ENCODE assay signal across 30 cellular contexts in the genomic region with DNA sequence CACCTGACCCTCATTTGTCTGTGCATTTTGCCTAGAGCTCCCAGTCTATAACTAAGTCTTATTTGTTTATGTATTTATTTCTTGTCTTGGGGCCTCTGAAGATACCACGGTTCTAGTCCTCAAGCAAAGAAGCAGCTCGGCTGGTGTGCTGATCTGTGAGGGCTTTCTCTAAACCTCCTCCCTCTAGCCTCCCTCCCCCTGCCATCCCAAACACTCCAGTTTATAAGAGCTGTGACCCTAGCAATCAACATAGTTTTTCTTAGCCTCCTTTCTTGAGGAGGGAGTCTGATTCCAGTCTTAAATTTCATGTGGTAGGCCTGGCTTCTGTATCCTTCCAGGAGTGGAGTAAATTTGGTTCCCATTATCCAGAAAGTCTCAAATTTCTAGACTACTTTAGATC. TPM values are rescaled to one million over a fixed set of nuclear protein-coding genes. Genes with fewer than 3 reads are reported as not detected.
DNase-seq lines count a peak whose midpoint lies in the region; ATAC-seq, FAIRE-seq and TF ChIP-seq lines count a peak whose summit lies in the region.
"Had no signal": no experiment of that assay in that cellular context is flagged by ENCODE, and none has a peak within 500 bp of the region (broad histone marks: within the 10 kb centered on the region; RNA-seq: fewer than 3 reads in every experiment).

No MANE protein-coding gene starts in this region.

- no peak; the same call in 2 of the 3 replicates for ATAC-seq in K562
- ATAC-seq in heart left ventricle: no peak
- ATAC-seq: A549, HepG2, Right ventricle myocardium inferior, SK-N-SH treated with all-trans-retinoic acid at 6 μM for 48 hours had no signal

- no peak overlapping the region for H3K9ac ChIP-seq in K562 (ENCODE audit: insufficient read depth in 1 of 2, low read depth in 2 of 2, low read length in 2 of 2)
- H3K9ac ChIP-seq in keratinocyte (ENCODE audit: control insufficient read depth, extremely low read depth, insufficient read depth, low read length): no peak overlapping the region

- H3K27ac ChIP-seq in K562 (ENCODE audit: extremely low read depth, low read depth, low read length) (no peak overlapping the region), keratinocyte (ENCODE audit: control insufficient read depth, insufficient read depth, low read length) (no peak overlapping the region), osteoblast (ENCODE audit: low read depth, low read length) (no peak overlapping the region), heart left ventricle (no peak overlapping the region)
- H3K27ac ChIP-seq: A549, PC-9, SJCRH30 had no signal

- H3K27me3 ChIP-seq in H7 (ENCODE audit: control insufficient read depth, insufficient read depth, low read length) (no peaks in the 10 kb centered on the region), K562 (ENCODE audit: control insufficient read depth in 2 of 2, insufficient read depth in 2 of 2, low read length in 2 of 2) (no peaks in the 10 kb centered on the region), keratinocyte (ENCODE audit: control insufficient read depth, extremely low read depth, insufficient read depth, low read length) (no peaks in the 10 kb centered on the region), osteoblast (ENCODE audit: insufficient read depth, low read length) (no peaks in the 10 kb centered on the region), heart left ventricle (no peaks in the 10 kb centered on the region)
- H3K27me3 ChIP-seq: SJCRH30 had no signal

- FAIRE-seq in K562 (lab: Jason Lieb, UNC): no peak
- FAIRE-seq in keratinocyte (lab: Jason Lieb, UNC): no peak
- FAIRE-seq: A549, GM12891, HepG2 had no signal

- no peak for TF ChIP-seq EP300 in K562 (IDR thresholded peaks at IDR 0.05; ENCODE audit: low read length)

- POLR2A ChIA-PET in K562 (lab: Yijun Ruan, JAX): interaction anchor here (0.6 to 1.5 kb wide), 4 partner anchors 11 to 27 kb away, joined by 3 to 4 read pairs (median 4); partner anchors contain the start of gene NDUFA5

- CTCF ChIA-PET in K562 (lab: Yijun Ruan, JAX; ENCODE audit: low intra/inter-chr PET ratio): no interaction called here

- H3K4me3 ChIP-seq in H7 (ENCODE audit: insufficient read depth, low read depth, low read length): no peak overlapping the region
- no peak overlapping the region for H3K4me3 ChIP-seq in K562
- H3K4me3 ChIP-seq in keratinocyte (ENCODE audit: control insufficient read depth in 2 of 3, extremely low read depth in 1 of 3, insufficient read depth in 2 of 3, low read depth in 1 of 3, low read length in 3 of 3): no peak overlapping the region
- H3K4me3 ChIP-seq in osteoblast (ENCODE audit: insufficient read depth, low read length): no peak overlapping the region
- no peak overlapping the region for H3K4me3 ChIP-seq in heart left ventricle
- H3K4me3 ChIP-seq: A549, PC-9, SJCRH30 had no signal

- dilution Hi-C loops in keratinocyte (cut with MboI; ENCODE audit: extremely low pct_ligation_motif_present, low sequenced_read_pairs): no loop called here

- intact Hi-C loops in K562 (cut with micrococcal nuclease) (no loop called here), heart left ventricle (cut with DNase I) (no loop called here)

- in situ Hi-C loops in K562 (cut with MboI): no loop called here

- H3K4me2 ChIP-seq in K562 (ENCODE audit: insufficient read depth, low read length) (no peak overlapping the region), keratinocyte (ENCODE audit: control insufficient read depth, extremely low read depth, insufficient read depth, low read depth, low read length) (no peak overlapping the region), osteoblast (ENCODE audit: insufficient read depth, low read length) (no peak overlapping the region)
- H3K4me2 ChIP-seq: A549, PC-9 had no signal

- peak overlapping the region; percentile 24 for H2AFZ ChIP-seq in K562 (ENCODE audit: low read depth, low read length)
- peak overlapping the region; percentile 14 for H2AFZ ChIP-seq in keratinocyte (ENCODE audit: control insufficient read depth, low read length)
- peak overlapping the region; percentile 0 for H2AFZ ChIP-seq in osteoblast (ENCODE audit: low read length)
- H2AFZ ChIP-seq: PC-9 had no signal

- WGBS in K562 (ENCODE audit: insufficient coverage, low coverage, missing lambda C conversion rate): 28% methylated on average over 2 of the region's 2 CpGs
- WGBS in heart left ventricle, 4 donors: 73 to 80% (median 75%) methylated on average over 2 of the region's 2 CpGs

- H3K9me3 ChIP-seq in K562 (replicated peaks; ENCODE audit: control insufficient read depth, insufficient read depth, low read depth, low read length) (no peaks in the 10 kb centered on the region), keratinocyte (ENCODE audit: control insufficient read depth, low read depth, low read length) (no peaks in the 10 kb centered on the region), osteoblast (ENCODE audit: low read depth, low read length) (no peaks in the 10 kb centered on the region), heart left ventricle (no peaks in the 10 kb centered on the region)
- H3K9me3 ChIP-seq: A549, Caco-2, SJCRH30 had no signal

- no peaks in the 10 kb centered on the region for H3K79me2 ChIP-seq in K562 (ENCODE audit: control insufficient read depth, insufficient read depth, low read length)
- no peaks in the 10 kb centered on the region for H3K79me2 ChIP-seq in keratinocyte (ENCODE audit: control insufficient read depth, insufficient read depth, low read length)
- no peaks in the 10 kb centered on the region for H3K79me2 ChIP-seq in osteoblast (ENCODE audit: insufficient read depth, low read length)

- TF ChIP-seq CTCF in K562 (IDR thresholded peaks at IDR 0.05 in 2 of 3, conservative IDR thresholded peaks at IDR 0.05 in 1 of 3; ENCODE audit: insufficient read depth in 2 of 3, low read depth in 1 of 3, low read length in 3 of 3) (no peak), keratinocyte (optimal IDR thresholded peaks at IDR 0.05 in 1 of 3, IDR thresholded peaks at IDR 0.05 in 1 of 3, conservative IDR thresholded peaks at IDR 0.05 in 1 of 3; ENCODE audit: extremely low read depth in 1 of 3, insufficient read depth in 2 of 3, low read length in 3 of 3) (no peak), osteoblast (IDR thresholded peaks at IDR 0.05; ENCODE audit: extremely low read depth, low read depth, low read length) (no peak), heart left ventricle (IDR thresholded peaks at IDR 0.05) (no peak)

- H3K36me3 ChIP-seq in H7 (replicated peaks; ENCODE audit: control insufficient read depth, insufficient read depth, low read length) (no peaks in the 10 kb centered on the region), K562 (ENCODE audit: control insufficient read depth, insufficient read depth, low read length) (no peaks in the 10 kb centered on the region), keratinocyte (ENCODE audit: control insufficient read depth in 2 of 2, extremely low read depth in 1 of 2, insufficient read depth in 2 of 2, low read length in 2 of 2) (no peaks in the 10 kb centered on the region), osteoblast (ENCODE audit: insufficient read depth, low read length) (no peaks in the 10 kb centered on the region), heart left ventricle (no peaks in the 10 kb centered on the region)
- H3K36me3 ChIP-seq: SJCRH30 had no signal

- TF ChIP-seq POLR2A in K562 (conservative IDR thresholded peaks at IDR 0.05) (no peak), heart left ventricle (IDR thresholded peaks at IDR 0.05) (no peak)

- H3K9me1 ChIP-seq in K562 (ENCODE audit: control insufficient read depth, insufficient read depth, low read length): no peaks in the 10 kb centered on the region
- no peaks in the 10 kb centered on the region for H3K9me1 ChIP-seq in keratinocyte (ENCODE audit: control insufficient read depth, extremely low read depth, insufficient read depth, low read length)

- H3K4me1 ChIP-seq in K562 (replicated peaks in 1 of 2; ENCODE audit: control insufficient read depth in 2 of 2, insufficient read depth in 2 of 2, low read length in 2 of 2): peaks cover 0 to 7% of the 10 kb centered on the region in 2 experiments; a peak in 4 of 5 replicates
- H3K4me1 ChIP-seq in keratinocyte (ENCODE audit: control insufficient read depth, extremely low read depth, insufficient read depth, low read length): peaks cover 7% of the 10 kb centered on the region
- H3K4me1 ChIP-seq in osteoblast (ENCODE audit: insufficient read depth, low read length): no peaks in the 10 kb centered on the region
- no peaks in the 10 kb centered on the region for H3K4me1 ChIP-seq in heart left ventricle
- H3K4me1 ChIP-seq: A549, Caco-2, SJCRH30 had no signal

- no peak for TF ChIP-seq RAD21 in K562 (CRISPR knock-in tag; conservative IDR thresholded peaks at IDR 0.05 in 1 of 2, IDR thresholded peaks at IDR 0.05 in 1 of 2)

- no TSS peak for BruUV-seq in K562 (replicated peaks; lab: Mats Ljungman, UMichigan)

- no peaks in the 10 kb centered on the region for H4K20me1 ChIP-seq in K562 (replicated peaks; ENCODE audit: control insufficient read depth, insufficient read depth, low read length)
- no peaks in the 10 kb centered on the region for H4K20me1 ChIP-seq in keratinocyte (ENCODE audit: control insufficient read depth, extremely low read depth, insufficient read depth, low read length)
- H4K20me1 ChIP-seq in osteoblast (ENCODE audit: insufficient read depth, low read length): no peaks in the 10 kb centered on the region

- DNase-seq in H7 (peak; percentile 7), K562 (ENCODE audit: extremely low read depth in 1 of 4, low spot score in 3 of 4) (no peak), keratinocyte (ENCODE audit: low read depth, low spot score) (no peak), osteoblast (ENCODE audit: insufficient read length, low spot score, missing footprints) (no peak), heart left ventricle (no peak)
- no peak for DNase-seq in central memory CD4-positive, alpha-beta T cell
- DNase-seq in activated CD4-positive, alpha-beta T cell treated with anti-CD3 and anti-CD28 coated beads for 48 hours: no peak
- DNase-seq: C1 segment of cervical spinal cord; Caco-2; CD4-positive, alpha-beta memory T cell; DMS 273 treated with DMSO at 0.1 percent for 48 hours; DMS79; EL; GF-D8; GOT3; Kasumi-1; NCI-H1105; NCI-H1436 treated with DMSO at 0.1 percent for 48 hours; NCI-H187 treated with DMSO at 0.1 percent for 48 hours; NCI-H446 treated with DMSO at 0.1 percent for 48 hours; NCI-H526; PC-9; SJCRH30 had no signal

RNA-seq across cellular contexts. Expression of gene NDUFA5, which starts 15.8 kb away (rescaled TPM):
- 63.3 and 71.8 TPM in 2 replicates for total RNA-seq in H7 (2014; rRNA removed; shearing (Covaris generic))
- total RNA-seq in K562 (2011; cell fraction: chromatin; rRNA removed; ENCODE audit: low replicate concordance): 25.5 and 92.7 TPM in 2 replicates
- 20.7 and 22.5 TPM in 2 replicates for total RNA-seq in K562 (2011; cell fraction: nucleolus; rRNA removed)
- 62.4 and 97.6 TPM in 2 replicates for total RNA-seq in K562 (2011; cell fraction: nucleoplasm; rRNA removed)
- 187 and 199 TPM in 2 replicates for total RNA-seq in K562 (2014; rRNA removed)
- total RNA-seq in K562 (2014; rRNA removed; fragmentation: Illumina TruSeq; extraction: Trizol): 377 and 418 TPM in 2 replicates
- 324 and 363 TPM in 2 replicates for total RNA-seq in K562 (2015; rRNA removed; fragmentation: Illumina TruSeq; extraction: Trizol)
- total RNA-seq in K562 (2021): 244 and 267 TPM in 2 replicates
- polyA plus RNA-seq in K562 (2011; rRNA removed): 85.5 and 155 TPM in 2 replicates
- polyA plus RNA-seq in K562 (2011; cell fraction: cytosol; rRNA removed): 4.9 and 17.7 TPM in 2 replicates
- 25.9 and 32.6 TPM in 2 replicates for polyA plus RNA-seq in K562 (2011; cell fraction: nucleus; rRNA removed)
- 154 and 254 TPM in 2 replicates for polyA plus RNA-seq in K562 (2012)
- polyA plus RNA-seq in K562 (2014; fragmentation: Illumina TruSeq; extraction: Trizol): 257 and 269 TPM in 2 replicates
- 100 to 1,000 TPM; 669 to 677 TPM for polyA plus RNA-seq in K562 (2014; fragmentation: Nextera tagmentation; extraction: Ambion mirVana)
- polyA plus RNA-seq in K562 (2014; rRNA removed): 245 and 254 TPM in 2 replicates
- 59.6 and 72.6 TPM in 2 replicates for polyA minus RNA-seq in K562 (2011; rRNA and poly(A)+ RNA removed)
- polyA minus RNA-seq in K562 (2011; cell fraction: cytosol; rRNA and poly(A)+ RNA removed): 41.1 and 61.1 TPM in 2 replicates
- polyA minus RNA-seq in K562 (2011; cell fraction: nucleus; rRNA and poly(A)+ RNA removed): 65.4 and 83.4 TPM in 2 replicates
- 13.8 to 36.9 TPM (median 19.0 TPM) in 3 replicates for polyA plus RNA-seq in keratinocyte
- polyA plus RNA-seq in keratinocyte (2011; ENCODE audit: low read depth): 33.5 TPM
- 13.9 and 16.9 TPM in 2 replicates for polyA plus RNA-seq in keratinocyte (2011; cell fraction: cytosol; rRNA removed)
- polyA plus RNA-seq in keratinocyte (2011; cell fraction: nucleus; rRNA removed): 6.2 and 12.0 TPM in 2 replicates
- 17.3 and 30.3 TPM in 2 replicates for polyA plus RNA-seq in keratinocyte (2012; ENCODE audit: low replicate concordance)
- polyA minus RNA-seq in keratinocyte: 2.1 to 5.8 TPM (median 2.3 TPM) in 3 replicates
- polyA minus RNA-seq in keratinocyte (2011; cell fraction: cytosol; rRNA and poly(A)+ RNA removed): 16.5 TPM
- polyA minus RNA-seq in keratinocyte (2011; cell fraction: nucleus; rRNA and poly(A)+ RNA removed): 6.1 and 8.5 TPM in 2 replicates
- 25.7 and 30.6 TPM in 2 replicates for total RNA-seq in osteoblast
- total RNA-seq in heart left ventricle: 100 to 1,000 TPM; 109 to 332 (median 245) TPM
- 100 to 1,000 TPM; 144 to 415 TPM for polyA plus RNA-seq in heart left ventricle

RNA-seq across cellular contexts. Expression of gene ASB15, which starts 28.2 kb away (rescaled TPM):
- total RNA-seq in H7 (2014; rRNA removed; shearing (Covaris generic)): not detected in 2 replicates
- not detected in 2 replicates for total RNA-seq in K562 (2011; cell fraction: chromatin; rRNA removed; ENCODE audit: low replicate concordance)
- total RNA-seq in K562 (2011; cell fraction: nucleolus; rRNA removed): not detected in 2 replicates
- total RNA-seq in K562 (2011; cell fraction: nucleoplasm; rRNA removed): not detected in 2 replicates
- total RNA-seq in K562 (2014; rRNA removed): not detected in 2 replicates
- total RNA-seq in K562 (2014; rRNA removed; fragmentation: Illumina TruSeq; extraction: Trizol): 0.03 TPM in 1 of 2 replicates, not detected in the other
- 0.04 and 0.19 TPM in 2 replicates for total RNA-seq in K562 (2015; rRNA removed; fragmentation: Illumina TruSeq; extraction: Trizol)
- total RNA-seq in K562 (2021): 0.04 TPM in 1 of 2 replicates, not detected in the other
- not detected in 2 replicates for polyA plus RNA-seq in K562 (2011; rRNA removed)
- not detected in 2 replicates for polyA plus RNA-seq in K562 (2011; cell fraction: cytosol; rRNA removed)
- not detected in 2 replicates for polyA plus RNA-seq in K562 (2011; cell fraction: nucleus; rRNA removed)
- 0.09 and 1.3 TPM in 2 replicates for polyA plus RNA-seq in K562 (2012)
- 0.03 and 0.04 TPM in 2 replicates for polyA plus RNA-seq in K562 (2014; fragmentation: Illumina TruSeq; extraction: Trizol)
- polyA plus RNA-seq in K562 (2014; fragmentation: Nextera tagmentation; extraction: Ambion mirVana): under 1 TPM; 0.03 to 0.14 TPM
- polyA plus RNA-seq in K562 (2014; rRNA removed): 0.11 and 0.12 TPM in 2 replicates
- not detected in 2 replicates for polyA minus RNA-seq in K562 (2011; rRNA and poly(A)+ RNA removed)
- not detected in 2 replicates for polyA minus RNA-seq in K562 (2011; cell fraction: cytosol; rRNA and poly(A)+ RNA removed)
- polyA minus RNA-seq in K562 (2011; cell fraction: nucleus; rRNA and poly(A)+ RNA removed): not detected in 2 replicates
- polyA plus RNA-seq in keratinocyte: not detected in 3 replicates
- polyA plus RNA-seq in keratinocyte (2011; ENCODE audit: low read depth): not detected
- polyA plus RNA-seq in keratinocyte (2011; cell fraction: cytosol; rRNA removed): not detected in 2 replicates
- polyA plus RNA-seq in keratinocyte (2011; cell fraction: nucleus; rRNA removed): not detected in 2 replicates
- 0.04 TPM in 1 of 2 replicates, not detected in the other for polyA plus RNA-seq in keratinocyte (2012; ENCODE audit: low replicate concordance)
- not detected in 3 replicates for polyA minus RNA-seq in keratinocyte
- not detected for polyA minus RNA-seq in keratinocyte (2011; cell fraction: cytosol; rRNA and poly(A)+ RNA removed)
- not detected in 2 replicates for polyA minus RNA-seq in keratinocyte (2011; cell fraction: nucleus; rRNA and poly(A)+ RNA removed)
- not detected in 2 replicates for total RNA-seq in osteoblast
- 10 to 100 TPM; 25.4 to 77.1 (median 45.9) TPM for total RNA-seq in heart left ventricle
- polyA plus RNA-seq in heart left ventricle: 10 to 100 TPM in 1 of 2 donors, 1 to 10 TPM in 1; 2.2 to 20.9 TPM
- total RNA-seq: Caco-2; CD4-positive, alpha-beta memory T cell; HepG2; HT1080; MCF 10A; PC-9; SJCRH30 had no signal
- polyA plus RNA-seq: A549, HepG2 had no signal

RNA-seq across cellular contexts. Expression of gene IQUB, which starts 39.0 kb away (rescaled TPM):
- total RNA-seq in H7 (2014; rRNA removed; shearing (Covaris generic)): 0.07 and 0.15 TPM in 2 replicates
- total RNA-seq in K562 (2011; cell fraction: chromatin; rRNA removed; ENCODE audit: low replicate concordance): 2.5 and 10.0 TPM in 2 replicates
- 1.7 and 2.1 TPM in 2 replicates for total RNA-seq in K562 (2011; cell fraction: nucleolus; rRNA removed)
- 5.5 and 7.8 TPM in 2 replicates for total RNA-seq in K562 (2011; cell fraction: nucleoplasm; rRNA removed)
- total RNA-seq in K562 (2014; rRNA removed): 0.98 and 1.3 TPM in 2 replicates
- 2.4 and 3.1 TPM in 2 replicates for total RNA-seq in K562 (2014; rRNA removed; fragmentation: Illumina TruSeq; extraction: Trizol)
- total RNA-seq in K562 (2015; rRNA removed; fragmentation: Illumina TruSeq; extraction: Trizol): 2.0 and 2.6 TPM in 2 replicates
- 1.1 and 1.9 TPM in 2 replicates for total RNA-seq in K562 (2021)
- polyA plus RNA-seq in K562 (2011; rRNA removed): 0.69 and 1.3 TPM in 2 replicates
- polyA plus RNA-seq in K562 (2011; cell fraction: cytosol; rRNA removed): 0.21 and 0.62 TPM in 2 replicates
- 1.3 and 1.5 TPM in 2 replicates for polyA plus RNA-seq in K562 (2011; cell fraction: nucleus; rRNA removed)
- 1.7 and 2.7 TPM in 2 replicates for polyA plus RNA-seq in K562 (2012)
- 1.4 and 1.6 TPM in 2 replicates for polyA plus RNA-seq in K562 (2014; fragmentation: Illumina TruSeq; extraction: Trizol)
- polyA plus RNA-seq in K562 (2014; fragmentation: Nextera tagmentation; extraction: Ambion mirVana): 1 to 10 TPM; 1.3 to 1.7 TPM
- 0.58 and 0.62 TPM in 2 replicates for polyA plus RNA-seq in K562 (2014; rRNA removed)
- 1.9 and 3.4 TPM in 2 replicates for polyA minus RNA-seq in K562 (2011; rRNA and poly(A)+ RNA removed)
- 0.73 and 1.2 TPM in 2 replicates for polyA minus RNA-seq in K562 (2011; cell fraction: cytosol; rRNA and poly(A)+ RNA removed)
- polyA minus RNA-seq in K562 (2011; cell fraction: nucleus; rRNA and poly(A)+ RNA removed): 5.7 and 6.2 TPM in 2 replicates
- 0.04 to 0.09 TPM (median 0.05 TPM) in 3 replicates for polyA plus RNA-seq in keratinocyte
- not detected for polyA plus RNA-seq in keratinocyte (2011; ENCODE audit: low read depth)
- 0.05 and 0.17 TPM in 2 replicates for polyA plus RNA-seq in keratinocyte (2011; cell fraction: cytosol; rRNA removed)
- 0.12 and 0.14 TPM in 2 replicates for polyA plus RNA-seq in keratinocyte (2011; cell fraction: nucleus; rRNA removed)
- polyA plus RNA-seq in keratinocyte (2012; ENCODE audit: low replicate concordance): 0.05 and 0.14 TPM in 2 replicates
- polyA minus RNA-seq in keratinocyte: 0.07 to 0.19 TPM in 2 of 3 replicates, not detected in the other
- not detected for polyA minus RNA-seq in keratinocyte (2011; cell fraction: cytosol; rRNA and poly(A)+ RNA removed)
- polyA minus RNA-seq in keratinocyte (2011; cell fraction: nucleus; rRNA and poly(A)+ RNA removed): 0.11 and 0.16 TPM in 2 replicates
- 0.72 and 0.88 TPM in 2 replicates for total RNA-seq in osteoblast
- total RNA-seq in heart left ventricle: 1 to 10 TPM in 1 of 9 donors, under 1 TPM in 8; 0.24 to 1.3 (median 0.63) TPM
- under 1 TPM in 1 of 2 donors, not detected in 1; 0.19 TPM for polyA plus RNA-seq in heart left ventricle
- total RNA-seq: HT1080 had no signal
- polyA plus RNA-seq: CD4-positive, alpha-beta memory T cell; HepG2 had no signal

Comparison
In these comparisons a context has a peak if more than half of its experiments do, and no peak if none do; other contexts are left out.
1. RNA of gene ASB15, which starts 28.2 kb away (total RNA-seq): 25.4 to 77.1 TPM in heart left ventricle; 0.03 to 0.19 TPM in K562, not detected in H7 and not detected in osteoblast; every median in the first group is over 10 times any median in the second.
2. Peak in every context shown above with its lines, with median percentiles within 50 percentile points of each other: H2AFZ ChIP-seq.